Comparison of ENCODE assay signal across 9 cellular contexts in the genomic region with DNA sequence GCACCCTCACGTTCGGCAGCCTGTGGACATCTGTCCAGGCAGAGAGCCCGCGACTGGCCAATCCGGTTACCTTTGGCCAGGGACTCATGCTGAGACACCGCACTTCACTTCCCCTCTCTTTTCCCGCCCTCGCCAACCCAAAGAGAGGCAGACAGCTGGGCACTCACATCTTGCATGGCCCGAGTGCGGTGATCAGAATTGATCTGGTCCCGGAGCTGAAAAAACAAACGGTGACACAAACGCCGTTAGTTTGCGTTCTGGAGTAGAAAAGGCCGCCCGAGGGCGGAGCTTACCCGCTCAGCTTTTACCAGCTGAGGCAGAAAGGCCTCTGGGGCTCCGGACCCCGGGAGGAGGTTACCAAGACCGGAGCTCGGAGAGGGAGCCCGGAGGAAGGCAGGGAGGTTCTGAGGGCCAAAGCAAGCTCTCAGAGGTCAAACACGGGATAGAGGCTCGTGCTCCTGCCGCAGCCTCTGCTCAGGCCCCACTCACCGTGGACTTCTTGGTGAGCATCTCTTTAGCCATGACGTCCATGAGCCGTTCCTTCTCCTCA. TPM values are rescaled to one million over a fixed set of nuclear protein-coding genes. Genes with fewer than 3 reads are reported as not detected.
DNase-seq lines count a peak whose midpoint lies in the region; ATAC-seq, FAIRE-seq and TF ChIP-seq lines count a peak whose summit lies in the region.
"Had no signal": no experiment of that assay in that cellular context is flagged by ENCODE, and none has a peak within 500 bp of the region (broad histone marks: within the 10 kb centered on the region; RNA-seq: fewer than 3 reads in every experiment).

No MANE protein-coding gene starts in this region.

- H3K27me3 ChIP-seq in HepG2 (ENCODE audit: control insufficient read depth in 1 of 2, insufficient read depth in 2 of 2, low read length in 2 of 2) (no peaks in the 10 kb centered on the region; a peak in 1 of 5 replicates), subcutaneous abdominal adipose tissue (ENCODE audit: control insufficient read depth in 5 of 5, insufficient read depth in 4 of 5, low read length in 5 of 5) (no peaks in the 10 kb centered on the region)

- H3K27ac Mint-ChIP-seq in T-cell: peak overlapping the region; percentile 94 to 95
- H3K27ac Mint-ChIP-seq in central memory CD8-positive, alpha-beta T cell (ENCODE audit: low read depth): peak overlapping the region; percentile 94

- CTCF ChIA-PET in T-cell (lab: Charles Lee) (interaction anchor here in 1 of 2 donors (0.6 to 2.4 kb wide), 4 partner anchors 20 to 30 kb away, joined by 3 to 10 read pairs (median 4); partner anchors contain the start of gene UTP11), HepG2 (lab: Yijun Ruan, JAX; ENCODE audit: low intra/inter-chr PET ratio, low total read pairs) (interaction anchor here (0.7 to 3.1 kb wide), 5 partner anchors 15 to 99 kb away, joined by 3 to 45 read pairs (median 6); partner anchors contain the start of gene UTP11)

- intact Hi-C loops in HepG2 (cut with micrococcal nuclease; ENCODE audit: unreplicated experiment): no loop called here

- H3K4me3 Mint-ChIP-seq in T-cell: peak overlapping the region; percentile 87 to 100 (median 98)
- H3K4me3 Mint-ChIP-seq in central memory CD8-positive, alpha-beta T cell: peak overlapping the region; percentile 94

- H3K9me3 ChIP-seq in HepG2 (ENCODE audit: low read length): no peaks in the 10 kb centered on the region
- H3K9me3 ChIP-seq in subcutaneous abdominal adipose tissue (ENCODE audit: control insufficient read depth in 5 of 5, low read length in 5 of 5): no peaks in the 10 kb centered on the region

- peak; percentile 30 for ATAC-seq in GM18909 (IDR thresholded peaks at IDR 0.05; ENCODE audit: poor library complexity, unreplicated experiment)
- peak; percentile 33 for ATAC-seq in HG03159 (IDR thresholded peaks at IDR 0.05; ENCODE audit: unreplicated experiment)
- ATAC-seq in T-cell (replicated peaks in 1 of 4): peak; percentile 40 to 54 (median 47)
- peak; percentile 46 for ATAC-seq in central memory CD8-positive, alpha-beta T cell (replicated peaks; ENCODE audit: extremely low read depth, poor library complexity, severe bottlenecking)
- peak; percentile 51 for ATAC-seq in HepG2

- BruUV-seq in HepG2 (replicated peaks; lab: Mats Ljungman, UMichigan): TSS peak; percentile 71

- peaks cover 19% of the 10 kb centered on the region for H3K4me1 ChIP-seq in HepG2 (ENCODE audit: insufficient read depth, low read length)
- peaks cover 0 to 24% (median 19%) of the 10 kb centered on the region in 5 donors for H3K4me1 ChIP-seq in subcutaneous abdominal adipose tissue (ENCODE audit: control insufficient read depth in 5 of 5, insufficient read depth in 5 of 5, low read length in 5 of 5)

- H3K27ac ChIP-seq in HepG2 (ENCODE audit: extremely low read length, insufficient read depth, low read length): peak overlapping the region; percentile 63
- peak overlapping the region; percentile 73 for H3K27ac ChIP-seq in subcutaneous abdominal adipose tissue (ENCODE audit: low read depth, low read length)

- DNase-seq in Ammon's horn (ENCODE audit: low spot score): peak; percentile 17
- DNase-seq in T-cell: peak in 14 of 34 experiments; percentile 18 to 55 (median 28)
- DNase-seq in central memory CD8-positive, alpha-beta T cell (ENCODE audit: low spot score in 2 of 2): no peak
- DNase-seq in HepG2 (ENCODE audit: low spot score): no peak
- no peak for DNase-seq in mesenteric fat pad (ENCODE audit: low spot score)

- H3K36me3 Mint-ChIP-seq in T-cell: peaks cover 17% of the 10 kb centered on the region
- H3K36me3 Mint-ChIP-seq in central memory CD8-positive, alpha-beta T cell (ENCODE audit: insufficient read depth): peaks cover 39% of the 10 kb centered on the region

- no peak for FAIRE-seq in HepG2 (lab: Jason Lieb, UNC)

- no peak for TF ChIP-seq POLR2A in HepG2 (IDR thresholded peaks at IDR 0.05; ENCODE audit: insufficient read depth in 1 of 2, low read depth in 2 of 2, low read length in 2 of 2)

- H3K4me1 Mint-ChIP-seq in T-cell: peaks cover 18 to 29% (median 26%) of the 10 kb centered on the region in 3 donors
- peaks cover 27% of the 10 kb centered on the region for H3K4me1 Mint-ChIP-seq in central memory CD8-positive, alpha-beta T cell

- H3K4me3 ChIP-seq in HepG2 (replicated peaks in 1 of 3; ENCODE audit: insufficient read depth in 1 of 3, low read depth in 2 of 3, low read length in 3 of 3): peak overlapping the region; percentile 84 to 96 (median 95)
- H3K4me3 ChIP-seq in subcutaneous abdominal adipose tissue (ENCODE audit: low read depth in 1 of 5, low read length in 5 of 5): peak overlapping the region; percentile 95 to 100 (median 97)

- H3K9ac ChIP-seq in HepG2 (ENCODE audit: insufficient read depth, low read depth, low read length) (peak overlapping the region; percentile 90), subcutaneous abdominal adipose tissue (ENCODE audit: low read length in 5 of 5) (peak overlapping the region; percentile 81 to 96 (median 90))

- H3K9me3 Mint-ChIP-seq in T-cell: no peaks in the 10 kb centered on the region
- H3K9me3 Mint-ChIP-seq in central memory CD8-positive, alpha-beta T cell: no peaks in the 10 kb centered on the region

- H3K27me3 Mint-ChIP-seq in T-cell: no peaks in the 10 kb centered on the region
- no peaks in the 10 kb centered on the region for H3K27me3 Mint-ChIP-seq in central memory CD8-positive, alpha-beta T cell

- H3K36me3 ChIP-seq in HepG2 (replicated peaks in 1 of 2; ENCODE audit: control insufficient read depth in 1 of 2, insufficient read depth in 2 of 2, low read length in 2 of 2) (peaks cover 4 to 25% of the 10 kb centered on the region in 2 experiments), subcutaneous abdominal adipose tissue (ENCODE audit: control insufficient read depth in 5 of 5, insufficient read depth in 5 of 5, low read length in 5 of 5) (peaks cover 15 to 32% (median 26%) of the 10 kb centered on the region in 5 donors)

- H2AFZ ChIP-seq in HepG2 (ENCODE audit: low read length): peak overlapping the region; percentile 65

- peaks cover 9% of the 10 kb centered on the region for H3K79me2 ChIP-seq in HepG2 (ENCODE audit: insufficient read depth, low read length)

- no peak for TF ChIP-seq CTCF in HepG2 (CRISPR knock-in tag; IDR thresholded peaks at IDR 0.05)

- under 1% methylated on average over 17 of the region's 30 CpGs for WGBS in HepG2 (ENCODE audit: low lambda C conversion rate)

- no peak for TF ChIP-seq RAD21 in HepG2 (CRISPR knock-in tag; IDR thresholded peaks at IDR 0.05)

- H4K20me1 ChIP-seq in HepG2 (ENCODE audit: insufficient read depth, low read length): peaks cover 11% of the 10 kb centered on the region; the same call in 1 of the 2 replicates

- POLR2A ChIA-PET in T-cell (lab: Charles Lee) (no interaction called here), HepG2 (lab: Yijun Ruan, JAX) (interaction anchor here (1.5 to 3.3 kb wide), 5 partner anchors 11 to 25 kb away, joined by 3 to 27 read pairs (median 13); partner anchors contain the start of gene UTP11)

- TF ChIP-seq EP300 in HepG2 (IDR thresholded peaks at IDR 0.05; ENCODE audit: low read depth in 2 of 2, low read length in 2 of 2): no peak
- TF ChIP-seq EP300 in HepG2 (CRISPR knock-in tag; IDR thresholded peaks at IDR 0.05; ENCODE audit: borderline replicate concordance): no peak

- in situ Hi-C loops in HepG2 (cut with HindIII; ENCODE audit: extremely low pct_ligation_motif_present, low pct_unique_long_range_greater_than_20kb): no loop called here

- peak overlapping the region; percentile 75 for H3K4me2 ChIP-seq in HepG2 (ENCODE audit: low read depth, low read length)

RNA-seq across cellular contexts. Expression of gene SF3A3, which starts 0.4 kb away (rescaled TPM):
- total RNA-seq in T-cell (10 to 100 TPM; 45.2 to 69.9 (median 53.0) TPM), HepG2 (2016; rRNA removed; fragmentation: Illumina TruSeq; extraction: Trizol) (122 and 189 TPM in 2 replicates), mesenteric fat pad (46.7 TPM)
- total RNA-seq in HepG2 (2016; cell fraction: cytosol; rRNA removed; fragmentation: Illumina TruSeq; extraction: Trizol; ENCODE audit: low read depth): 18.5 and 25.3 TPM in 2 replicates
- total RNA-seq in HepG2 (2016; cell fraction: insoluble cytoplasmic fraction; rRNA removed; fragmentation: Illumina TruSeq; extraction: Trizol): 132 and 186 TPM in 2 replicates
- total RNA-seq in HepG2 (2016; cell fraction: membrane; rRNA removed; fragmentation: Illumina TruSeq; extraction: Trizol): 29.8 and 36.9 TPM in 2 replicates
- total RNA-seq in HepG2 (2016; cell fraction: nucleus; rRNA removed; fragmentation: Illumina TruSeq; extraction: Trizol): 74.7 and 82.3 TPM in 2 replicates
- polyA plus RNA-seq in HepG2 (2011; rRNA removed): 24.1 and 31.6 TPM in 2 replicates
- polyA plus RNA-seq in HepG2 (2011; cell fraction: cytosol; rRNA removed): 16.2 and 22.5 TPM in 2 replicates
- 24.3 and 33.1 TPM in 2 replicates for polyA plus RNA-seq in HepG2 (2011; cell fraction: nucleus; rRNA removed)
- polyA plus RNA-seq in HepG2 (2012): 47.3 and 68.3 TPM in 2 replicates
- 8.8 and 10.6 TPM in 2 replicates for polyA plus RNA-seq in HepG2 (2016; cell fraction: cytosol; fragmentation: Illumina TruSeq; extraction: Trizol; ENCODE audit: low read depth)
- polyA plus RNA-seq in HepG2 (2016; cell fraction: insoluble cytoplasmic fraction; fragmentation: Illumina TruSeq; extraction: Trizol; ENCODE audit: low read depth): 124 and 134 TPM in 2 replicates
- polyA plus RNA-seq in HepG2 (2016; cell fraction: membrane; fragmentation: Illumina TruSeq; extraction: Trizol; ENCODE audit: low read depth): 11.0 and 11.3 TPM in 2 replicates
- 54.3 and 57.2 TPM in 2 replicates for polyA plus RNA-seq in HepG2 (2016; cell fraction: nucleus; fragmentation: Illumina TruSeq; extraction: Trizol; ENCODE audit: insufficient read depth, low read depth)
- 13.7 and 41.0 TPM in 2 replicates for polyA minus RNA-seq in HepG2 (2011; rRNA and poly(A)+ RNA removed; ENCODE audit: low replicate concordance)
- 34.7 and 37.0 TPM in 2 replicates for polyA minus RNA-seq in HepG2 (2011; cell fraction: cytosol; rRNA and poly(A)+ RNA removed)
- 42.7 and 58.1 TPM in 2 replicates for polyA minus RNA-seq in HepG2 (2011; cell fraction: nucleus; rRNA and poly(A)+ RNA removed)

RNA-seq across cellular contexts. Expression of gene FHL3, which starts 15.9 kb away (rescaled TPM):
- total RNA-seq in T-cell: 10 to 100 TPM in 2 of 5 donors, 1 to 10 TPM in 3; 4.1 to 19.3 (median 8.1) TPM
- total RNA-seq in HepG2 (2016; rRNA removed; fragmentation: Illumina TruSeq; extraction: Trizol): 2.8 TPM in 2 replicates
- 2.3 and 2.5 TPM in 2 replicates for total RNA-seq in HepG2 (2016; cell fraction: cytosol; rRNA removed; fragmentation: Illumina TruSeq; extraction: Trizol; ENCODE audit: low read depth)
- total RNA-seq in HepG2 (2016; cell fraction: insoluble cytoplasmic fraction; rRNA removed; fragmentation: Illumina TruSeq; extraction: Trizol): 1.7 and 3.4 TPM in 2 replicates
- 3.3 and 3.5 TPM in 2 replicates for total RNA-seq in HepG2 (2016; cell fraction: membrane; rRNA removed; fragmentation: Illumina TruSeq; extraction: Trizol)
- 3.1 and 4.0 TPM in 2 replicates for total RNA-seq in HepG2 (2016; cell fraction: nucleus; rRNA removed; fragmentation: Illumina TruSeq; extraction: Trizol)
- polyA plus RNA-seq in HepG2 (2011; rRNA removed): 6.6 and 8.6 TPM in 2 replicates
- 5.2 and 5.5 TPM in 2 replicates for polyA plus RNA-seq in HepG2 (2011; cell fraction: cytosol; rRNA removed)
- polyA plus RNA-seq in HepG2 (2011; cell fraction: nucleus; rRNA removed): 31.9 and 32.9 TPM in 2 replicates
- polyA plus RNA-seq in HepG2 (2012): 11.9 and 15.1 TPM in 2 replicates
- 5.5 and 6.1 TPM in 2 replicates for polyA plus RNA-seq in HepG2 (2016; cell fraction: cytosol; fragmentation: Illumina TruSeq; extraction: Trizol; ENCODE audit: low read depth)
- polyA plus RNA-seq in HepG2 (2016; cell fraction: insoluble cytoplasmic fraction; fragmentation: Illumina TruSeq; extraction: Trizol; ENCODE audit: low read depth): 4.6 and 6.9 TPM in 2 replicates
- 7.6 and 10.1 TPM in 2 replicates for polyA plus RNA-seq in HepG2 (2016; cell fraction: membrane; fragmentation: Illumina TruSeq; extraction: Trizol; ENCODE audit: low read depth)
- 7.2 and 9.0 TPM in 2 replicates for polyA plus RNA-seq in HepG2 (2016; cell fraction: nucleus; fragmentation: Illumina TruSeq; extraction: Trizol; ENCODE audit: insufficient read depth, low read depth)
- polyA minus RNA-seq in HepG2 (2011; rRNA and poly(A)+ RNA removed; ENCODE audit: low replicate concordance): 23.2 and 31.5 TPM in 2 replicates
- polyA minus RNA-seq in HepG2 (2011; cell fraction: cytosol; rRNA and poly(A)+ RNA removed): 8.4 and 8.7 TPM in 2 replicates
- 15.3 and 23.5 TPM in 2 replicates for polyA minus RNA-seq in HepG2 (2011; cell fraction: nucleus; rRNA and poly(A)+ RNA removed)
- 13.6 TPM for total RNA-seq in mesenteric fat pad

RNA-seq across cellular contexts. Expression of gene UTP11, which starts 23.1 kb away (rescaled TPM):
- total RNA-seq in T-cell: 10 to 100 TPM in 3 of 5 donors, 1 to 10 TPM in 2; 8.5 to 18.3 (median 15.9) TPM
- total RNA-seq in HepG2 (2016; rRNA removed; fragmentation: Illumina TruSeq; extraction: Trizol): 44.8 and 71.4 TPM in 2 replicates
- 8.4 and 10.8 TPM in 2 replicates for total RNA-seq in HepG2 (2016; cell fraction: cytosol; rRNA removed; fragmentation: Illumina TruSeq; extraction: Trizol; ENCODE audit: low read depth)
- total RNA-seq in HepG2 (2016; cell fraction: insoluble cytoplasmic fraction; rRNA removed; fragmentation: Illumina TruSeq; extraction: Trizol): 43.6 and 60.8 TPM in 2 replicates
- 16.8 and 19.4 TPM in 2 replicates for total RNA-seq in HepG2 (2016; cell fraction: membrane; rRNA removed; fragmentation: Illumina TruSeq; extraction: Trizol)
- total RNA-seq in HepG2 (2016; cell fraction: nucleus; rRNA removed; fragmentation: Illumina TruSeq; extraction: Trizol): 20.6 and 23.0 TPM in 2 replicates
- 11.8 and 13.5 TPM in 2 replicates for polyA plus RNA-seq in HepG2 (2011; rRNA removed)
- polyA plus RNA-seq in HepG2 (2011; cell fraction: cytosol; rRNA removed): 7.8 and 10.7 TPM in 2 replicates
- polyA plus RNA-seq in HepG2 (2011; cell fraction: nucleus; rRNA removed): 4.5 and 5.5 TPM in 2 replicates
- 16.1 and 22.2 TPM in 2 replicates for polyA plus RNA-seq in HepG2 (2012)
- polyA plus RNA-seq in HepG2 (2016; cell fraction: cytosol; fragmentation: Illumina TruSeq; extraction: Trizol; ENCODE audit: low read depth): 8.5 and 9.1 TPM in 2 replicates
- 71.4 and 74.3 TPM in 2 replicates for polyA plus RNA-seq in HepG2 (2016; cell fraction: insoluble cytoplasmic fraction; fragmentation: Illumina TruSeq; extraction: Trizol; ENCODE audit: low read depth)
- 11.7 and 13.3 TPM in 2 replicates for polyA plus RNA-seq in HepG2 (2016; cell fraction: membrane; fragmentation: Illumina TruSeq; extraction: Trizol; ENCODE audit: low read depth)
- 35.4 and 38.1 TPM in 2 replicates for polyA plus RNA-seq in HepG2 (2016; cell fraction: nucleus; fragmentation: Illumina TruSeq; extraction: Trizol; ENCODE audit: insufficient read depth, low read depth)
- polyA minus RNA-seq in HepG2 (2011; rRNA and poly(A)+ RNA removed; ENCODE audit: low replicate concordance): 5.8 and 16.2 TPM in 2 replicates
- 6.4 and 11.6 TPM in 2 replicates for polyA minus RNA-seq in HepG2 (2011; cell fraction: cytosol; rRNA and poly(A)+ RNA removed)
- 18.2 and 19.0 TPM in 2 replicates for polyA minus RNA-seq in HepG2 (2011; cell fraction: nucleus; rRNA and poly(A)+ RNA removed)
- total RNA-seq in mesenteric fat pad: 35.3 TPM

RNA-seq across cellular contexts. Expression of gene INPP5B, which starts 42.6 kb away (rescaled TPM):
- total RNA-seq in T-cell: 10 to 100 TPM; 27.9 to 35.8 (median 30.9) TPM
- total RNA-seq in HepG2 (2016; rRNA removed; fragmentation: Illumina TruSeq; extraction: Trizol): 9.0 and 9.1 TPM in 2 replicates
- total RNA-seq in HepG2 (2016; cell fraction: cytosol; rRNA removed; fragmentation: Illumina TruSeq; extraction: Trizol; ENCODE audit: low read depth): 3.6 and 5.3 TPM in 2 replicates
- total RNA-seq in HepG2 (2016; cell fraction: insoluble cytoplasmic fraction; rRNA removed; fragmentation: Illumina TruSeq; extraction: Trizol): 8.8 and 11.3 TPM in 2 replicates
- total RNA-seq in HepG2 (2016; cell fraction: membrane; rRNA removed; fragmentation: Illumina TruSeq; extraction: Trizol): 3.4 and 3.8 TPM in 2 replicates
- 7.2 and 10.1 TPM in 2 replicates for total RNA-seq in HepG2 (2016; cell fraction: nucleus; rRNA removed; fragmentation: Illumina TruSeq; extraction: Trizol)
- 9.8 and 10.9 TPM in 2 replicates for polyA plus RNA-seq in HepG2 (2011; rRNA removed)
- 5.7 and 7.2 TPM in 2 replicates for polyA plus RNA-seq in HepG2 (2011; cell fraction: cytosol; rRNA removed)
- 13.9 and 16.7 TPM in 2 replicates for polyA plus RNA-seq in HepG2 (2011; cell fraction: nucleus; rRNA removed)
- polyA plus RNA-seq in HepG2 (2012): 6.0 and 6.2 TPM in 2 replicates
- polyA plus RNA-seq in HepG2 (2016; cell fraction: cytosol; fragmentation: Illumina TruSeq; extraction: Trizol; ENCODE audit: low read depth): 0.57 and 0.60 TPM in 2 replicates
- 5.8 and 6.1 TPM in 2 replicates for polyA plus RNA-seq in HepG2 (2016; cell fraction: insoluble cytoplasmic fraction; fragmentation: Illumina TruSeq; extraction: Trizol; ENCODE audit: low read depth)
- polyA plus RNA-seq in HepG2 (2016; cell fraction: membrane; fragmentation: Illumina TruSeq; extraction: Trizol; ENCODE audit: low read depth): 1.4 and 1.6 TPM in 2 replicates
- 9.0 and 10.2 TPM in 2 replicates for polyA plus RNA-seq in HepG2 (2016; cell fraction: nucleus; fragmentation: Illumina TruSeq; extraction: Trizol; ENCODE audit: insufficient read depth, low read depth)
- 10.5 and 25.4 TPM in 2 replicates for polyA minus RNA-seq in HepG2 (2011; rRNA and poly(A)+ RNA removed; ENCODE audit: low replicate concordance)
- 6.4 and 9.1 TPM in 2 replicates for polyA minus RNA-seq in HepG2 (2011; cell fraction: cytosol; rRNA and poly(A)+ RNA removed)
- polyA minus RNA-seq in HepG2 (2011; cell fraction: nucleus; rRNA and poly(A)+ RNA removed): 20.9 and 33.6 TPM in 2 replicates
- 28.8 TPM for total RNA-seq in mesenteric fat pad

RNA-seq across cellular contexts. Expression of gene POU3F1, which starts 57.1 kb away (rescaled TPM):
- total RNA-seq in T-cell (under 1 TPM; 0.28 to 0.72 (median 0.64) TPM), HepG2 (2016; rRNA removed; fragmentation: Illumina TruSeq; extraction: Trizol) (not detected in 2 replicates), mesenteric fat pad (0.19 TPM)
- total RNA-seq in HepG2 (2016; cell fraction: cytosol; rRNA removed; fragmentation: Illumina TruSeq; extraction: Trizol; ENCODE audit: low read depth): not detected in 2 replicates
- not detected in 2 replicates for total RNA-seq in HepG2 (2016; cell fraction: insoluble cytoplasmic fraction; rRNA removed; fragmentation: Illumina TruSeq; extraction: Trizol)
- not detected in 2 replicates for total RNA-seq in HepG2 (2016; cell fraction: membrane; rRNA removed; fragmentation: Illumina TruSeq; extraction: Trizol)
- not detected in 2 replicates for total RNA-seq in HepG2 (2016; cell fraction: nucleus; rRNA removed; fragmentation: Illumina TruSeq; extraction: Trizol)
- not detected in 2 replicates for polyA plus RNA-seq in HepG2 (2011; rRNA removed)
- not detected in 2 replicates for polyA plus RNA-seq in HepG2 (2011; cell fraction: cytosol; rRNA removed)
- not detected in 2 replicates for polyA plus RNA-seq in HepG2 (2011; cell fraction: nucleus; rRNA removed)
- not detected in 2 replicates for polyA plus RNA-seq in HepG2 (2012)
- polyA plus RNA-seq in HepG2 (2016; cell fraction: cytosol; fragmentation: Illumina TruSeq; extraction: Trizol; ENCODE audit: low read depth): not detected in 2 replicates
- not detected in 2 replicates for polyA plus RNA-seq in HepG2 (2016; cell fraction: insoluble cytoplasmic fraction; fragmentation: Illumina TruSeq; extraction: Trizol; ENCODE audit: low read depth)
- not detected in 2 replicates for polyA plus RNA-seq in HepG2 (2016; cell fraction: membrane; fragmentation: Illumina TruSeq; extraction: Trizol; ENCODE audit: low read depth)
- not detected in 2 replicates for polyA plus RNA-seq in HepG2 (2016; cell fraction: nucleus; fragmentation: Illumina TruSeq; extraction: Trizol; ENCODE audit: insufficient read depth, low read depth)
- 0.07 TPM in 1 of 2 replicates, not detected in the other for polyA minus RNA-seq in HepG2 (2011; rRNA and poly(A)+ RNA removed; ENCODE audit: low replicate concordance)
- not detected in 2 replicates for polyA minus RNA-seq in HepG2 (2011; cell fraction: cytosol; rRNA and poly(A)+ RNA removed)
- polyA minus RNA-seq in HepG2 (2011; cell fraction: nucleus; rRNA and poly(A)+ RNA removed): not detected in 2 replicates
- total RNA-seq: NCI-H460 had no signal
